8 cellular contexts compared by ENCODE assay signal in genomic region chr10:44959243-44960097, GRCh38. TPM values are rescaled to one million over a fixed set of nuclear protein-coding genes. Genes with fewer than 3 reads are reported as not detected.
DNase-seq lines count a peak whose midpoint lies in the region; ATAC-seq, FAIRE-seq and TF ChIP-seq lines count a peak whose summit lies in the region.

Gene RASSF4, plus strand, starts transcription at chr10:44959802. Its CDS starts 10,401 bp downstream, at chr10:44970203.

- peak within 1 kb of the TSS; percentile 91 for H2AFZ ChIP-seq in astrocyte (ENCODE audit: low read depth, low read length)
- peak within 1 kb of the TSS; percentile 71 for H2AFZ ChIP-seq in hepatocyte

- ATAC-seq in HG02759 (IDR thresholded peaks at IDR 0.05; ENCODE audit: unreplicated experiment): peak; percentile 96

- no peaks in the 10 kb centered on the region for H3K9me2 ChIP-seq in hepatocyte (replicated peaks; ENCODE audit: insufficient read depth)

- H3K27me3 ChIP-seq in astrocyte (ENCODE audit: insufficient read depth, low read length): no peaks in the 10 kb centered on the region
- H3K27me3 ChIP-seq in hepatocyte: no peaks in the 10 kb centered on the region

- peaks cover 17% of the 10 kb centered on the region for H3K36me3 Mint-ChIP-seq in astrocyte (ENCODE audit: low read depth, unreplicated experiment)

- peaks cover 52% of the 10 kb centered on the region for H3K4me1 Mint-ChIP-seq in astrocyte (ENCODE audit: low read depth, unreplicated experiment)

- WGBS in hepatocyte (ENCODE audit: low lambda C conversion rate, missing lambda C conversion rate): 5% methylated on average over 41 of the region's 74 CpGs

- H3K27ac ChIP-seq in astrocyte (ENCODE audit: low read depth, low read length): peak within 1 kb of the TSS; percentile 83
- peak within 1 kb of the TSS; percentile 97 for H3K27ac ChIP-seq in hepatocyte

- H4K20me1 ChIP-seq in astrocyte (ENCODE audit: insufficient read depth, low read length) (no peaks in the 10 kb centered on the region), hepatocyte (ENCODE audit: insufficient read depth, poor library complexity, severe bottlenecking) (no peaks in the 10 kb centered on the region)

- TF ChIP-seq POLR2A in GM15510 (IDR thresholded peaks at IDR 0.05; ENCODE audit: borderline replicate concordance, extremely low read depth, insufficient read length): peak; percentile 94

- peak within 1 kb of the TSS; percentile 89 for H3K27ac Mint-ChIP-seq in astrocyte (ENCODE audit: unreplicated experiment)

- H3K9ac ChIP-seq in astrocyte (ENCODE audit: low read length): peak within 1 kb of the TSS; percentile 90

- TF ChIP-seq CTCF in astrocyte (IDR thresholded peaks at IDR 0.05; ENCODE audit: insufficient read depth, low read depth, low read length): no peak
- TF ChIP-seq CTCF in hepatocyte (IDR thresholded peaks at IDR 0.05; ENCODE audit: poor library complexity): no peak
- no peak for TF ChIP-seq CTCF in retinal pigment epithelial cell (conservative IDR thresholded peaks at IDR 0.05; ENCODE audit: low read depth, low read length)

- H3K4me2 ChIP-seq in astrocyte (ENCODE audit: low read length): peak within 1 kb of the TSS; percentile 95
- peak within 1 kb of the TSS; percentile 80 for H3K4me2 ChIP-seq in hepatocyte

- H3K27me3 Mint-ChIP-seq in astrocyte (ENCODE audit: low read depth, unreplicated experiment): no peaks in the 10 kb centered on the region

- H3K79me2 ChIP-seq in astrocyte (ENCODE audit: insufficient read depth, low read length) (no peaks in the 10 kb centered on the region), hepatocyte (peaks cover 21% of the 10 kb centered on the region)

- H3K9me3 ChIP-seq in astrocyte (ENCODE audit: insufficient read depth, low read depth, low read length): no peaks in the 10 kb centered on the region
- no peaks in the 10 kb centered on the region for H3K9me3 ChIP-seq in hepatocyte (ENCODE audit: low read depth)

- peak within 1 kb of the TSS; percentile 92 for H3K4me3 Mint-ChIP-seq in astrocyte (ENCODE audit: unreplicated experiment)

- H3K4me1 ChIP-seq in astrocyte (ENCODE audit: insufficient read depth, low read length) (peaks cover 30% of the 10 kb centered on the region), hepatocyte (ENCODE audit: insufficient read depth) (peaks cover 43% of the 10 kb centered on the region)

- H3K4me3 ChIP-seq in astrocyte (ENCODE audit: insufficient read depth, low read depth, low read length) (peak within 1 kb of the TSS; percentile 74), hepatocyte (peak within 1 kb of the TSS; percentile 69), retinal pigment epithelial cell (ENCODE audit: low read length) (peak within 1 kb of the TSS; percentile 67)

- peaks cover 3% of the 10 kb centered on the region for H3K9me3 Mint-ChIP-seq in astrocyte (ENCODE audit: unreplicated experiment)

- DNase-seq in NCI-H1417 (lab: John Stamatoyannopoulos, UW): peak; percentile 79 to 88 (median 83)
- peak; percentile 82 for DNase-seq in T-helper 22 cell (ENCODE audit: low read depth)
- peak; percentile 74 for DNase-seq in astrocyte (ENCODE audit: low read depth)
- peak; percentile 95 for DNase-seq in hepatocyte (ENCODE audit: low spot score)
- DNase-seq in retinal pigment epithelial cell (ENCODE audit: low read depth): peak; percentile 82
- DNase-seq in cortex of kidney (lab: John Stamatoyannopoulos, UW): no peak

- no peak for FAIRE-seq in astrocyte (lab: Jason Lieb, UNC)

- no peaks in the 10 kb centered on the region for H3K36me3 ChIP-seq in astrocyte (ENCODE audit: insufficient read depth, low read length)
- H3K36me3 ChIP-seq in hepatocyte (replicated peaks; ENCODE audit: insufficient read depth, low read depth): no peaks in the 10 kb centered on the region

RNA-seq across cellular contexts. Expression of gene RASSF4, which starts in this region (rescaled TPM):
- total RNA-seq in astrocyte (69.9 and 83.0 TPM in 2 replicates), hepatocyte (19.2 and 23.5 TPM in 2 replicates)
- polyA plus RNA-seq in hepatocyte: 20.1 and 26.8 TPM in 2 replicates
